26 cellular contexts compared by ENCODE assay signal in the genomic region with DNA sequence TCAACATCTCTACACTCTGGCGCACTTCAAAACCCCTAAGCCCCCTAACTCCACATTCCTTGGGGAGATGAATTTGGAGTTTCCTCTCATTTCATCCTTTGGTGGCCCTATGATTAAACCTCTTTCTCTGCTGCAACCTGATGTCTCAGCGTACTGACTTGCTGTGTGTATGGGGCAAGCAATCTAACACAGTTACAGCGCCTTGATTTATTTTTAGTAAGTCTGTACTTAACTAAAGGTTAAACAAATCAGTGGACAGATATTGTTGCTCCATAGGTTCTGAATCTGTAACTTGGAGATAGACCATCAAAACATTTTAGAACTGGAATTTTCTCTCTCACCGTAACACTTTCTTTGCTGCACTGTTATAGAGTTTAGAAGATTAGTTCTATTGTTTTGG.
"Had no signal": no experiment of that assay in that cellular context is flagged by ENCODE, and none has a peak within 500 bp of the region (broad histone marks: within the 10 kb centered on the region; RNA-seq: fewer than 3 reads in every experiment).

No MANE protein-coding gene starts in this region.

- H3K4me2 ChIP-seq: hepatocyte had no signal

- H2AFZ ChIP-seq: hepatocyte had no signal

- H3K27ac ChIP-seq: colonic mucosa, epithelial cell of prostate, esophagus squamous epithelium, gastrocnemius medialis, heart left ventricle, hepatocyte, left lung, lower lobe of right lung had no signal

- H3K4me3 ChIP-seq: colonic mucosa, esophagus squamous epithelium, gastrocnemius medialis, heart left ventricle, hepatocyte, left lung, lower lobe of right lung, mucosa of descending colon had no signal

- H3K4me1 ChIP-seq: colonic mucosa, esophagus squamous epithelium, gastrocnemius medialis, left lung, lower lobe of right lung had no signal

- H3K27me3 ChIP-seq: colonic mucosa, esophagus squamous epithelium, gastrocnemius medialis, heart left ventricle, hepatocyte, left lung had no signal

- H3K36me3 ChIP-seq: colonic mucosa, esophagus squamous epithelium, gastrocnemius medialis, heart left ventricle, left lung, lower lobe of right lung had no signal

- FAIRE-seq: endometrium, kidney had no signal

- DNase-seq: colonic mucosa; cortex of kidney; effector CD8-positive, alpha-beta T cell; effector memory CD8-positive, alpha-beta T cell; endodermal cell; erythroblast; esophagus squamous epithelium; foreskin fibroblast; foreskin melanocyte; gastrocnemius medialis; heart left ventricle; hypothalamus; immature natural killer cell; islet precursor cell; kidney; kidney glomerular epithelial cell; left lung; lower lobe of right lung; mesenchymal stem cell; mucosa of descending colon; naive B cell; naive thymus-derived CD8-positive, alpha-beta T cell had no signal

- ATAC-seq: effector memory CD8-positive, alpha-beta T cell; esophagus mucosa; gastrocnemius medialis; left lung; lower lobe of right lung; mucosa of descending colon; naive thymus-derived CD8-positive, alpha-beta T cell had no signal

- H3K9me3 ChIP-seq: colonic mucosa, esophagus squamous epithelium, gastrocnemius medialis, heart left ventricle, lower lobe of right lung had no signal

- H3K79me2 ChIP-seq: hepatocyte had no signal
